ENCODE assay signal across 11 cellular contexts in genomic region chr5:68898961-68899471, GRCh38.
A peak's percentile ranks its signal among the peaks of the same experiment; 100 is the strongest.
DNase-seq lines count a peak whose midpoint lies in the region; ATAC-seq and TF ChIP-seq lines count a peak whose summit lies in the region.
"Had no signal": no experiment of that assay in that cellular context is flagged by ENCODE, and none has a peak within 500 bp of the region (broad histone marks: within the 10 kb centered on the region; RNA-seq: fewer than 3 reads in every experiment).

No MANE protein-coding gene starts in this region.

- 92 to 96% methylated on average over 4 of the region's 4 CpGs for WGBS in aorta, 2 donors
- WGBS in spleen, 5 donors = 84 to 96% (median 91%) methylated on average over 4 of the region's 4 CpGs

- DNase-seq in AG20443 (ENCODE audit: low spot score) = peak; percentile 74
- DNase-seq in LHCN-M2 (ENCODE audit: low read depth) = peak; percentile 93
- peak; percentile 20 for DNase-seq in RPMI8226
- DNase-seq in hepatic stellate cell (ENCODE audit: low spot score) = peak; percentile 30
- no peak for DNase-seq in aorta
- no peak for DNase-seq in putamen (ENCODE audit: low spot score)
- DNase-seq in NCI-H128 (lab: John Stamatoyannopoulos, UW; ENCODE audit: unreplicated experiment) = no peak
- DNase-seq in spleen = no peak
- DNase-seq: activated CD8-positive, alpha-beta T cell treated with anti-CD3 and anti-CD28 coated beads, Interleukin-2, amount 10 ng/mL, durations not matched to agents 7 days and 5 days had no signal

- H3K4me3 ChIP-seq in aorta (ENCODE audit: low read length in 2 of 2) (no peak overlapping the region), spleen (no peak overlapping the region)
- H3K4me3 ChIP-seq: coronary artery had no signal

- H3K27ac ChIP-seq in aorta (ENCODE audit: low read depth in 1 of 2, low read length in 2 of 2) = no peak overlapping the region
- no peak overlapping the region for H3K27ac ChIP-seq in spleen
- H3K27ac ChIP-seq: C4-2B, coronary artery had no signal

- no peaks in the 10 kb centered on the region for H3K4me1 ChIP-seq in aorta (ENCODE audit: control insufficient read depth in 1 of 2, insufficient read depth in 2 of 2, low read length in 2 of 2)
- no peaks in the 10 kb centered on the region for H3K4me1 ChIP-seq in spleen

- H3K9me3 ChIP-seq in aorta (ENCODE audit: control insufficient read depth, low read length) (no peaks in the 10 kb centered on the region), spleen (no peaks in the 10 kb centered on the region)

- H3K36me3 ChIP-seq in aorta (ENCODE audit: control insufficient read depth in 1 of 2, insufficient read depth in 2 of 2, low read length in 1 of 2) = no peaks in the 10 kb centered on the region
- H3K36me3 ChIP-seq in spleen = no peaks in the 10 kb centered on the region

- H3K27me3 ChIP-seq in aorta (ENCODE audit: control insufficient read depth in 1 of 2, insufficient read depth in 2 of 2, low read length in 1 of 2) (no peaks in the 10 kb centered on the region), spleen (replicated peaks in 1 of 7) (no peaks in the 10 kb centered on the region)

- intact Hi-C loops in aorta (cut with DNase I) (no loop called here), spleen (cut with DNase I; ENCODE audit: low total_unique reads) (no loop called here)

- ATAC-seq in aorta (ENCODE audit: low FRiP score) = no peak
- ATAC-seq: activated CD8-positive, alpha-beta T cell treated with anti-CD3 and anti-CD28 coated beads, Interleukin-2, amount 10 ng/mL, durations not matched to agents 7 days and 5 days had no signal

- TF ChIP-seq POLR2A in spleen (IDR thresholded peaks at IDR 0.05) = no peak

- no peak for TF ChIP-seq CTCF in spleen (IDR thresholded peaks at IDR 0.05 in 8 of 11, conservative IDR thresholded peaks at IDR 0.05 in 3 of 11)

Comparison
In these comparisons a context has a peak if more than half of its experiments do, and no peak if none do; other contexts are left out.
1. DNase-seq: peak in AG20443 (single experiment), LHCN-M2 (single experiment), RPMI8226 (single experiment) and hepatic stellate cell (single experiment); none in aorta (0 of 2), putamen (single experiment), NCI-H128 (single experiment) and spleen (single experiment).